In genomic region chr4:128796934-128797333, GRCh38 we compare ENCODE assay signal across 16 cellular contexts. TPM values are rescaled to one million over a fixed set of nuclear protein-coding genes. Genes with fewer than 3 reads are reported as not detected.
DNase-seq lines count a peak whose midpoint lies in the region; ATAC-seq, FAIRE-seq and TF ChIP-seq lines count a peak whose summit lies in the region.
"Had no signal": no experiment of that assay in that cellular context is flagged by ENCODE, and none has a peak within 500 bp of the region (broad histone marks: within the 10 kb centered on the region; RNA-seq: fewer than 3 reads in every experiment).

No MANE protein-coding gene starts in this region.

- H2AFZ ChIP-seq in keratinocyte (ENCODE audit: control insufficient read depth, low read length), result no peak overlapping the region

- H3K4me1 ChIP-seq in RWPE2 (ENCODE audit: insufficient read depth, poor library complexity, severe bottlenecking) (peaks cover 7% of the 10 kb centered on the region), keratinocyte (ENCODE audit: control insufficient read depth, extremely low read depth, insufficient read depth, low read length) (peaks cover 4% of the 10 kb centered on the region)

- no peak overlapping the region for H3K9ac ChIP-seq in keratinocyte (ENCODE audit: control insufficient read depth, extremely low read depth, insufficient read depth, low read length)

- dilution Hi-C loops in keratinocyte (cut with MboI; ENCODE audit: extremely low pct_ligation_motif_present, low sequenced_read_pairs), result no loop called here

- H3K9me1 ChIP-seq in keratinocyte (ENCODE audit: control insufficient read depth, extremely low read depth, insufficient read depth, low read length), result no peaks in the 10 kb centered on the region

- no peaks in the 10 kb centered on the region for H3K79me2 ChIP-seq in keratinocyte (ENCODE audit: control insufficient read depth, insufficient read depth, low read length)

- DNase-seq in AG10803 (ENCODE audit: low read depth) (peak; percentile 9), HS-5 (ENCODE audit: low read depth) (peak; percentile 18), RWPE2 (ENCODE audit: low spot score) (no peak), keratinocyte (ENCODE audit: low read depth, low spot score) (no peak), HPDE6-E6E7 (ENCODE audit: extremely low spot score) (no peak), NCI-H774 (lab: John Stamatoyannopoulos, UW) (no peak), DMS153 treated with DMSO at 0.1 percent for 48 hours (lab: John Stamatoyannopoulos, UW; ENCODE audit: unreplicated experiment) (no peak)
- DNase-seq: CD8-positive, alpha-beta T cell; DND-41; H7; KBM-7; NCI-H1105 treated with DMSO at 0.1 percent for 48 hours; NCI-H187; NCI-H446 had no signal

- peak; percentile 58; the same call in 1 of the 3 replicates for ATAC-seq in RWPE2 (ENCODE audit: low read depth)
- no peak for ATAC-seq in GM21423 (IDR thresholded peaks at IDR 0.05; ENCODE audit: unreplicated experiment)
- ATAC-seq: CD8-positive, alpha-beta T cell had no signal

- H3K4me3 ChIP-seq in AG10803 (ENCODE audit: low read length), result no peak overlapping the region
- no peak overlapping the region for H3K4me3 ChIP-seq in RWPE2 (ENCODE audit: severe bottlenecking)
- H3K4me3 ChIP-seq in keratinocyte (ENCODE audit: control insufficient read depth in 2 of 3, extremely low read depth in 1 of 3, insufficient read depth in 2 of 3, low read depth in 1 of 3, low read length in 3 of 3), result no peak overlapping the region

- H3K36me3 ChIP-seq in RWPE2 (ENCODE audit: low read depth), result no peaks in the 10 kb centered on the region
- no peaks in the 10 kb centered on the region for H3K36me3 ChIP-seq in keratinocyte (ENCODE audit: control insufficient read depth in 2 of 2, extremely low read depth in 1 of 2, insufficient read depth in 2 of 2, low read length in 2 of 2)

- no peaks in the 10 kb centered on the region for H3K9me3 ChIP-seq in RWPE2 (ENCODE audit: severe bottlenecking)
- no peaks in the 10 kb centered on the region for H3K9me3 ChIP-seq in keratinocyte (ENCODE audit: control insufficient read depth, low read depth, low read length)

- no peak overlapping the region for H3K4me2 ChIP-seq in keratinocyte (ENCODE audit: control insufficient read depth, extremely low read depth, insufficient read depth, low read depth, low read length)

- H3K27ac ChIP-seq in RWPE2 (ENCODE audit: poor library complexity, severe bottlenecking) (no peak overlapping the region), keratinocyte (ENCODE audit: control insufficient read depth, insufficient read depth, low read length) (no peak overlapping the region)

- TF ChIP-seq CTCF in AG10803 (conservative IDR thresholded peaks at IDR 0.05; ENCODE audit: low read length) (no peak), RWPE2 (IDR thresholded peaks at IDR 0.05; ENCODE audit: poor library complexity, severe bottlenecking) (no peak), keratinocyte (optimal IDR thresholded peaks at IDR 0.05 in 1 of 3, IDR thresholded peaks at IDR 0.05 in 1 of 3, conservative IDR thresholded peaks at IDR 0.05 in 1 of 3; ENCODE audit: extremely low read depth in 1 of 3, insufficient read depth in 2 of 3, low read length in 3 of 3) (no peak)

- no peaks in the 10 kb centered on the region for H3K27me3 ChIP-seq in RWPE2 (ENCODE audit: insufficient read depth, poor library complexity, severe bottlenecking)
- H3K27me3 ChIP-seq in keratinocyte (ENCODE audit: control insufficient read depth, extremely low read depth, insufficient read depth, low read length), result no peaks in the 10 kb centered on the region

- no peaks in the 10 kb centered on the region for H4K20me1 ChIP-seq in keratinocyte (ENCODE audit: control insufficient read depth, extremely low read depth, insufficient read depth, low read length)

- FAIRE-seq in keratinocyte (lab: Jason Lieb, UNC), result peak; percentile 67
- FAIRE-seq: D721Med had no signal

RNA-seq across cellular contexts. Expression of gene JADE1, which starts 12.6 kb away (rescaled TPM):
- polyA plus RNA-seq in keratinocyte, result 1.3 to 2.8 TPM (median 2.2 TPM) in 3 replicates
- polyA plus RNA-seq in keratinocyte (2011; ENCODE audit: low read depth), result 6.2 TPM
- polyA plus RNA-seq in keratinocyte (2011; cell fraction: cytosol; rRNA removed), result 1.4 and 1.5 TPM in 2 replicates
- 3.5 and 4.3 TPM in 2 replicates for polyA plus RNA-seq in keratinocyte (2011; cell fraction: nucleus; rRNA removed)
- 2.4 and 4.3 TPM in 2 replicates for polyA plus RNA-seq in keratinocyte (2012; ENCODE audit: low replicate concordance)
- 3.3 to 5.4 TPM (median 3.9 TPM) in 3 replicates for polyA minus RNA-seq in keratinocyte
- 1.9 TPM for polyA minus RNA-seq in keratinocyte (2011; cell fraction: cytosol; rRNA and poly(A)+ RNA removed)
- 3.2 and 3.8 TPM in 2 replicates for polyA minus RNA-seq in keratinocyte (2011; cell fraction: nucleus; rRNA and poly(A)+ RNA removed)

Comparison
In these comparisons a context has a peak if more than half of its experiments do, and no peak if none do; other contexts are left out.
1. DNase-seq: peak in AG10803 (single experiment) and HS-5 (single experiment); none in RWPE2 (single experiment), keratinocyte (single experiment), HPDE6-E6E7 (single experiment), NCI-H774 (single experiment) and DMS153 treated with DMSO at 0.1 percent for 48 hours (single experiment).